8 cellular contexts compared by ENCODE assay signal in the genomic region with DNA sequence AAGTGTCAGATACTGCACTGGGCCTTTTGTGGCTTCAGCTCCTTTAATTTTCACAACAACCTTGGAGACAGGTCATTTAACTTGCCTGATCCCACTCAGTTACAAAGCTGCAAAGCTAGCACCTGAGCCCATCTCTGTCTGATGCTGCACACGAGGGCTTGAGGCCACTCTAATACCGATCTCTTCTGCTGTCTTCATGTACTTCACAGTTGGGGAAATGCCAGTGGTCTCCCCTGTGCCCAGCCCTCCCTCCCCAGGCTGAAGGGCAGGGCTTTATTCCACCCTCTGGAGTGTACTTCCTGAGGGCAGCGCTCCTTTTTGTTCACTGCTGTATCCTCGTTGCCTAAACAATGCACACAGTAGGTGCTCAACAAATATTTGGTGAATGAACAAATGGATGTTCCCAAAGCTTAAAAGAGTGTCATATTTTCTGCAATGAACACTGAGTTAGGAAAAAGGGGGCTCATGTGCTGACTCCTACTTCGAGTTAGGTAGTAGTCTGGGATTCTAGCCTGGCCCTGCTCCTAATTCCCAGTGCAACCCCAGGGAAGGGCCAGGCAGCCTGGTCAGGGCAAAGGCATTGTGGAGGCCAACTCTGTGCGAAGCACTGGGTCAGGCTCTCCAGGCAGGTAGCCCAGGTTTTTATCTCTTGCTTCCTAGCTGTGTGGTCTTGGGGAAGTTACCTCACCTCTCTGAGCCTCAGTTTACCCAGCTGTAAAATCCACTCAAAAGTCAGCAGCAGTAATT. TPM values are rescaled to one million over a fixed set of nuclear protein-coding genes. Genes with fewer than 3 reads are reported as not detected.
DNase-seq lines count a peak whose midpoint lies in the region; ATAC-seq and TF ChIP-seq lines count a peak whose summit lies in the region.
"Had no signal": no experiment of that assay in that cellular context is flagged by ENCODE, and none has a peak within 500 bp of the region (broad histone marks: within the 10 kb centered on the region; RNA-seq: fewer than 3 reads in every experiment).

No MANE protein-coding gene starts in this region.

- peak overlapping the region; percentile 71 to 83 (median 73) for H3K4me3 ChIP-seq in stomach

- H3K27ac Mint-ChIP-seq in IgD-negative memory B cell: peak overlapping the region; percentile 90 to 95 (median 90)
- peak overlapping the region; percentile 85 for H3K27ac Mint-ChIP-seq in activated naive CD8-positive, alpha-beta T cell treated with anti-CD3 and anti-CD28 coated beads for 36 hours

- TF ChIP-seq POLR2A in stomach (IDR thresholded peaks at IDR 0.05): no peak

- no peaks in the 10 kb centered on the region for H3K9me3 ChIP-seq in stomach

- 48 to 60% (median 55%) methylated on average over 6 of the region's 6 CpGs for WGBS in stomach, 5 donors

- no peak for TF ChIP-seq CTCF in stomach (IDR thresholded peaks at IDR 0.05)

- ATAC-seq in left lobe of liver: peak; percentile 45
- no peak for ATAC-seq in HG03196 (IDR thresholded peaks at IDR 0.05; ENCODE audit: unreplicated experiment)
- ATAC-seq in GM18517 (IDR thresholded peaks at IDR 0.05; ENCODE audit: unreplicated experiment): no peak

- in situ Hi-C loops in KBM-7 (cut with MboI; ENCODE audit: low pct_unique_long_range_greater_than_20kb, low sequenced_read_pairs): no loop called here

- H3K4me3 Mint-ChIP-seq in IgD-negative memory B cell: peak overlapping the region; percentile 83 to 95 (median 92)
- peak overlapping the region; percentile 81 for H3K4me3 Mint-ChIP-seq in activated naive CD8-positive, alpha-beta T cell treated with anti-CD3 and anti-CD28 coated beads for 36 hours

- H3K36me3 ChIP-seq in stomach: peaks cover 0 to 15% (median 14%) of the 10 kb centered on the region in 4 donors

- H3K4me1 ChIP-seq in stomach: peaks cover 6 to 29% (median 21%) of the 10 kb centered on the region in 4 donors

- H3K9me3 Mint-ChIP-seq in IgD-negative memory B cell: no peaks in the 10 kb centered on the region
- no peaks in the 10 kb centered on the region for H3K9me3 Mint-ChIP-seq in activated naive CD8-positive, alpha-beta T cell treated with anti-CD3 and anti-CD28 coated beads for 36 hours

- DNase-seq in activated naive CD8-positive, alpha-beta T cell treated with anti-CD3 and anti-CD28 coated beads for 36 hours: no peak
- DNase-seq in left lobe of liver (ENCODE audit: low spot score): peak; percentile 51
- DNase-seq in stomach: no peak
- no peak for DNase-seq in KBM-7
- DNase-seq: hippocampal formation had no signal

- H3K36me3 Mint-ChIP-seq in IgD-negative memory B cell: peaks cover 10% of the 10 kb centered on the region
- peaks cover 14% of the 10 kb centered on the region for H3K36me3 Mint-ChIP-seq in activated naive CD8-positive, alpha-beta T cell treated with anti-CD3 and anti-CD28 coated beads for 36 hours

- TF ChIP-seq EP300 in stomach (IDR thresholded peaks at IDR 0.05): no peak

- intact Hi-C loops in stomach (cut with DNase I; ENCODE audit: low total_unique reads): no loop called here

- H3K4me1 Mint-ChIP-seq in IgD-negative memory B cell: peaks cover 6 to 21% (median 18%) of the 10 kb centered on the region in 3 donors
- peaks cover 18% of the 10 kb centered on the region for H3K4me1 Mint-ChIP-seq in activated naive CD8-positive, alpha-beta T cell treated with anti-CD3 and anti-CD28 coated beads for 36 hours

- no peaks in the 10 kb centered on the region for H3K27me3 ChIP-seq in stomach

- peak overlapping the region; percentile 91 to 96 (median 94) for H3K27ac ChIP-seq in stomach

- no peaks in the 10 kb centered on the region for H3K27me3 Mint-ChIP-seq in IgD-negative memory B cell
- H3K27me3 Mint-ChIP-seq in activated naive CD8-positive, alpha-beta T cell treated with anti-CD3 and anti-CD28 coated beads for 36 hours: peaks cover 3% of the 10 kb centered on the region

RNA-seq across cellular contexts. Expression of a gene that starts 1.1 kb away (rescaled TPM):
- polyA plus RNA-seq in IgD-negative memory B cell (21.7 TPM), stomach (10 to 100 TPM; 16.7 to 27.4 (median 20.9) TPM)
- total RNA-seq in activated naive CD8-positive, alpha-beta T cell treated with anti-CD3 and anti-CD28 coated beads for 36 hours: 10 to 100 TPM; 12.5 to 13.9 TPM
- total RNA-seq in left lobe of liver (9.8 TPM), stomach (100 to 1,000 TPM in 2 of 5 donors, 10 to 100 TPM in 2, 1 to 10 TPM in 1; 5.3 to 326 (median 35.2) TPM)

RNA-seq across cellular contexts. Expression of a gene that starts 16.4 kb away (rescaled TPM):
- polyA plus RNA-seq in IgD-negative memory B cell: not detected
- total RNA-seq in activated naive CD8-positive, alpha-beta T cell treated with anti-CD3 and anti-CD28 coated beads for 36 hours: not detected
- 0.60 TPM for total RNA-seq in left lobe of liver
- 100 to 1,000 TPM in 1 of 5 donors, not detected in 4; 117 TPM for total RNA-seq in stomach
- polyA plus RNA-seq in stomach: under 1 TPM in 1 of 3 donors, not detected in 2; 0.62 TPM
